Comparison of ENCODE assay signal across 8 cellular contexts in the genomic region with DNA sequence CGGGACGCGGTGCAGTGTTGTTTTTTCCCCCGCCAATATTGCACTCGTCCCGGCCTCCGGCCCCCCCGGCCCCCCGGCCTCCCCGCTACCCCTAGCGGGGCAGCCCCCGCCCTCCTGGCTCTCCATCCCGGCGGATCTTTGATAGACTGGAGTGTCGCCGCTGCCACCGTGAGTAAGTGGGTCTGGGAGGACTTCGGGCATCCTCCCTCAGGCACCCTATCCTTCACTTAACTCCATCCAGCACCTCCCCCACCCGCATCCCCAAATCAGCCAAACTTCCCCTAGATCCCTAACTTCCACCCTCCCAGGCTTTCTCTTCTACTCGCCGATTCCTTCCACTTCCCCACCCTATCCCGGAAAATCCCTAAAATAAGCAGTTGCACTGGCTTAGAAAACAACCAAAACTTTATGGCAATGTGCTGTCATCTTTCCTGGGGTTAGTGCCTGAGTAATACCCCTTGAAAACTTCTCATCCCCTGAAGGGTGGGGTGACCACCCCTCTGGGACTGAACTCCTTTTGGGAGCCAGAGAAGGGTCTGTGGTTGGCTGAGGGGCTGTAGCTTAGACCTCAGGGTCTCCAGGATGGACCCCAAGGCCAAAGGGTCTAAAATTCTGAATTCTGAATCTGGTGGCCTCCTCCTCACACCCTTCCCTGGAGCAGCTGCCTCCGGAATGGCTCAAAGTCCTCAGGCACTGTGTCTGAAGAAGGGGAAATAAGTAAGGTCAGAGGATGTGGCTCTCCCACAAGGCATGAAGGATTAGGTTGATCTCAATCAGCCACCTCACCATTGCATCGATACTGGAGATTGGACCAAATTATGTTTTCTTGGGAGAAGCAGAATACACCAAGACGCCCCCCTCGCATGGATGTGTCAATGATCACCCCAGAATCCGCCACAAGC. TPM values are rescaled to one million over a fixed set of nuclear protein-coding genes. Genes with fewer than 3 reads are reported as not detected.
DNase-seq lines count a peak whose midpoint lies in the region; ATAC-seq and TF ChIP-seq lines count a peak whose summit lies in the region.

No MANE protein-coding gene starts in this region.

- H3K27ac ChIP-seq in left ventricle myocardium inferior (replicated peaks) = peak overlapping the region; percentile 86

- intact Hi-C loops in activated B cell treated with CpG ODN at 0.5 μM for 24 hours (cut with micrococcal nuclease) = loop anchor here (2.0 kb wide), 1 partner anchor 13 kb away; the partner anchor contains the start of gene MTX1
- intact Hi-C loops in left ventricle myocardium inferior (cut with micrococcal nuclease) = no loop called here

- peaks cover 31% of the 10 kb centered on the region for H3K4me1 ChIP-seq in left ventricle myocardium inferior

- H3K9me3 Mint-ChIP-seq in activated B cell treated with CpG ODN at 0.5 μM for 24 hours = no peaks in the 10 kb centered on the region
- H3K9me3 Mint-ChIP-seq in stimulated activated naive B cell treated with anti-CD40 and anti-IgM and Interleukin-4, amounts not matched to agents 10 μg/mL and 1 μg/mL and 100 μg/mL, for 72 hours = no peaks in the 10 kb centered on the region

- ATAC-seq in activated B cell treated with CpG ODN at 0.5 μM for 24 hours (ENCODE audit: low read depth) = no peak
- peak in 1 of 2 donors; percentile 0 for ATAC-seq in stimulated activated naive B cell treated with anti-CD40 and anti-IgM and Interleukin-4, amounts not matched to agents 10 μg/mL and 1 μg/mL and 100 μg/mL, for 72 hours (replicated peaks)
- ATAC-seq in HG02798 (IDR thresholded peaks at IDR 0.05; ENCODE audit: poor library complexity, unreplicated experiment) = no peak

- H3K9me3 ChIP-seq in left ventricle myocardium inferior (replicated peaks) = no peaks in the 10 kb centered on the region

- no peaks in the 10 kb centered on the region for H3K27me3 ChIP-seq in left ventricle myocardium inferior (ENCODE audit: low read depth)

- CTCF ChIA-PET in activated B cell treated with CpG ODN at 0.5 μM for 24 hours (lab: Charles Lee) = interaction anchor here (1.0 to 3.6 kb wide), 8 partner anchors 8 to 104 kb away, joined by 3 to 49 read pairs (median 10); partner anchors contain the start of genes KRTCAP2, THBS3 and TRIM46

- H3K27ac Mint-ChIP-seq in activated B cell treated with CpG ODN at 0.5 μM for 24 hours = no peak overlapping the region
- H3K27ac Mint-ChIP-seq in stimulated activated naive B cell treated with anti-CD40 and anti-IgM and Interleukin-4, amounts not matched to agents 10 μg/mL and 1 μg/mL and 100 μg/mL, for 72 hours = peak overlapping the region; percentile 73

- no peaks in the 10 kb centered on the region for H3K27me3 Mint-ChIP-seq in activated B cell treated with CpG ODN at 0.5 μM for 24 hours
- peaks cover 0 to 5% of the 10 kb centered on the region in 2 donors for H3K27me3 Mint-ChIP-seq in stimulated activated naive B cell treated with anti-CD40 and anti-IgM and Interleukin-4, amounts not matched to agents 10 μg/mL and 1 μg/mL and 100 μg/mL, for 72 hours

- peak; percentile 41 for DNase-seq in NCI-H146 (lab: John Stamatoyannopoulos, UW)
- no peak for DNase-seq in NCI-H146 treated with DMSO at 0.1 percent for 48 hours (lab: John Stamatoyannopoulos, UW; ENCODE audit: unreplicated experiment)
- no peak for DNase-seq in activated B cell treated with CpG ODN at 0.5 μM for 24 hours
- no peak for DNase-seq in left ventricle myocardium inferior
- DNase-seq in stimulated activated naive B cell treated with anti-CD40 and anti-IgM and Interleukin-4, amounts not matched to agents 10 μg/mL and 1 μg/mL and 100 μg/mL, for 72 hours = no peak
- no peak for DNase-seq in cerebellar cortex (ENCODE audit: low spot score)
- DNase-seq in stimulated activated CD4-positive, alpha-beta T cell treated with anti-CD3 and anti-CD28 coated beads, Interleukin-4, amount 100 ng/mL, for 4 hours = no peak

- H3K4me1 Mint-ChIP-seq in activated B cell treated with CpG ODN at 0.5 μM for 24 hours = peaks cover 28% of the 10 kb centered on the region
- H3K4me1 Mint-ChIP-seq in stimulated activated naive B cell treated with anti-CD40 and anti-IgM and Interleukin-4, amounts not matched to agents 10 μg/mL and 1 μg/mL and 100 μg/mL, for 72 hours = peaks cover 22 to 27% of the 10 kb centered on the region in 2 donors

- POLR2A ChIA-PET in activated B cell treated with CpG ODN at 0.5 μM for 24 hours (lab: Charles Lee) = interaction anchor here (0.7 to 2.7 kb wide), 8 partner anchors 11 to 56 kb away, joined by 3 to 26 read pairs (median 14); partner anchors contain the start of genes KRTCAP2, MTX1 and THBS3

- no peaks in the 10 kb centered on the region for H3K36me3 ChIP-seq in left ventricle myocardium inferior

- peak overlapping the region; percentile 69 for H3K4me3 ChIP-seq in left ventricle myocardium inferior

- TF ChIP-seq CTCF in activated B cell treated with CpG ODN at 0.5 μM for 24 hours (IDR thresholded peaks at IDR 0.05) (no peak), left ventricle myocardium inferior (IDR thresholded peaks at IDR 0.05; ENCODE audit: borderline replicate concordance) (no peak)

- H3K4me3 Mint-ChIP-seq in activated B cell treated with CpG ODN at 0.5 μM for 24 hours = peak overlapping the region; percentile 76
- peak overlapping the region; percentile 79 for H3K4me3 Mint-ChIP-seq in stimulated activated naive B cell treated with anti-CD40 and anti-IgM and Interleukin-4, amounts not matched to agents 10 μg/mL and 1 μg/mL and 100 μg/mL, for 72 hours

- no peaks in the 10 kb centered on the region for H3K36me3 Mint-ChIP-seq in activated B cell treated with CpG ODN at 0.5 μM for 24 hours (ENCODE audit: low read depth)
- H3K36me3 Mint-ChIP-seq in stimulated activated naive B cell treated with anti-CD40 and anti-IgM and Interleukin-4, amounts not matched to agents 10 μg/mL and 1 μg/mL and 100 μg/mL, for 72 hours = peaks cover 2 to 13% of the 10 kb centered on the region in 2 donors

RNA-seq across cellular contexts. Expression of gene THBS3, which starts 12.2 kb away (rescaled TPM):
- total RNA-seq in activated B cell treated with CpG ODN at 0.5 μM for 24 hours (9.7 and 15.3 TPM in 2 replicates), left ventricle myocardium inferior (7.2 TPM)

RNA-seq across cellular contexts. Expression of gene MTX1, which starts 13.0 kb away (rescaled TPM):
- total RNA-seq in activated B cell treated with CpG ODN at 0.5 μM for 24 hours = 36.7 and 38.2 TPM in 2 replicates
- total RNA-seq in left ventricle myocardium inferior = 18.0 TPM

RNA-seq across cellular contexts. Expression of gene TRIM46, which starts 21.8 kb away (rescaled TPM):
- total RNA-seq in activated B cell treated with CpG ODN at 0.5 μM for 24 hours (1.2 and 1.9 TPM in 2 replicates), left ventricle myocardium inferior (0.11 TPM)

RNA-seq across cellular contexts. Expression of gene KRTCAP2, which starts 22.3 kb away (rescaled TPM):
- total RNA-seq in activated B cell treated with CpG ODN at 0.5 μM for 24 hours = 128 and 132 TPM in 2 replicates
- 113 TPM for total RNA-seq in left ventricle myocardium inferior

RNA-seq across cellular contexts. Expression of gene DPM3, which starts 55.1 kb away (rescaled TPM):
- total RNA-seq in activated B cell treated with CpG ODN at 0.5 μM for 24 hours (33.2 and 36.8 TPM in 2 replicates), left ventricle myocardium inferior (54.5 TPM)
